ENCODE assay signal across 18 cellular contexts in genomic region chr2:208000701-208001395, GRCh38.
"Had no signal": no experiment of that assay in that cellular context is flagged by ENCODE, and none has a peak within 500 bp of the region (broad histone marks: within the 10 kb centered on the region; RNA-seq: fewer than 3 reads in every experiment).

No MANE protein-coding gene starts in this region.

- H3K27ac ChIP-seq: adrenal gland, parathyroid adenoma, tibial artery had no signal

- H3K36me3 ChIP-seq: cardiac muscle cell had no signal

- H3K27me3 Mint-ChIP-seq: activated CD4-positive, alpha-beta T cell treated with anti-CD3 and anti-CD28 coated beads, Interleukin-2, amount 10 ng/mL, durations not matched to agents 24 days and 14 days; activated naive CD4-positive, alpha-beta T cell treated with anti-CD3 and anti-CD28 coated beads, Interleukin-2, amount 50 U/mL, for 24 hours; dendritic cell treated with granulocyte-macrophage colony-stimulating factor and Interleukin-4, amounts not matched to agents 40 ng/mL and 50 ng/mL, for 4 days; T-cell had no signal

- H3K4me3 ChIP-seq: adrenal gland, cardiac muscle cell, tibial artery had no signal

- H3K4me3 Mint-ChIP-seq: activated CD4-positive, alpha-beta T cell treated with anti-CD3 and anti-CD28 coated beads, Interleukin-2, amount 10 ng/mL, durations not matched to agents 24 days and 14 days; activated naive CD4-positive, alpha-beta T cell treated with anti-CD3 and anti-CD28 coated beads, Interleukin-2, amount 50 U/mL, for 24 hours; activated T-cell treated with anti-CD3 and anti-CD28 coated beads, Interleukin-2, amount 50 U/mL, for 72 hours; dendritic cell treated with granulocyte-macrophage colony-stimulating factor and Interleukin-4, amounts not matched to agents 40 ng/mL and 50 ng/mL, for 4 days; natural killer cell; T-cell had no signal

- ATAC-seq: activated T-cell treated with anti-CD3 and anti-CD28 coated beads, Interleukin-2, amount 50 U/mL, for 72 hours; natural killer cell; T-cell had no signal

- H3K4me1 ChIP-seq: tibial artery had no signal

- H2AFZ ChIP-seq: parathyroid adenoma had no signal

- H3K27ac Mint-ChIP-seq: activated CD4-positive, alpha-beta T cell treated with anti-CD3 and anti-CD28 coated beads, Interleukin-2, amount 10 ng/mL, durations not matched to agents 24 days and 14 days; activated naive CD4-positive, alpha-beta T cell treated with anti-CD3 and anti-CD28 coated beads, Interleukin-2, amount 50 U/mL, for 24 hours; activated T-cell treated with anti-CD3 and anti-CD28 coated beads, Interleukin-2, amount 50 U/mL, for 72 hours; dendritic cell treated with granulocyte-macrophage colony-stimulating factor and Interleukin-4, amounts not matched to agents 40 ng/mL and 50 ng/mL, for 4 days; natural killer cell; T-cell had no signal

- H3K9me3 Mint-ChIP-seq: activated CD4-positive, alpha-beta T cell treated with anti-CD3 and anti-CD28 coated beads, Interleukin-2, amount 10 ng/mL, durations not matched to agents 24 days and 14 days; activated naive CD4-positive, alpha-beta T cell treated with anti-CD3 and anti-CD28 coated beads, Interleukin-2, amount 50 U/mL, for 24 hours; activated T-cell treated with anti-CD3 and anti-CD28 coated beads, Interleukin-2, amount 50 U/mL, for 72 hours; dendritic cell treated with granulocyte-macrophage colony-stimulating factor and Interleukin-4, amounts not matched to agents 40 ng/mL and 50 ng/mL, for 4 days; natural killer cell; T-cell had no signal

- DNase-seq: activated CD4-positive, alpha-beta T cell treated with anti-CD3 and anti-CD28 coated beads, Interleukin-2, amount 10 ng/mL, durations not matched to agents 24 days and 14 days; activated CD8-positive, alpha-beta memory T cell treated with anti-CD3 and anti-CD28 coated beads, Interleukin-2, amount 50 U/mL, for 4 hours; activated effector memory CD4-positive, alpha-beta T cell treated with anti-CD3 and anti-CD28 coated beads, Interleukin-2, amount 50 U/mL, for 16 hours; activated T-cell treated with anti-CD3 and anti-CD28 coated beads, Interleukin-2, amount 50 U/mL, for 72 hours; adrenal gland; effector CD8-positive, alpha-beta T cell; hippocampal formation; left cardiac atrium; mesendoderm; natural killer cell; stimulated activated CD8-positive, alpha-beta memory T cell treated with anti-CD3 and anti-CD28 coated beads, Interleukin-4, amount 100 ng/mL, for 48 hours; stimulated activated naive CD4-positive, alpha-beta T cell treated with Interleukin-2 at 50 U/mL for 16 hours; T-cell; tibial artery had no signal

- H3K4me1 Mint-ChIP-seq: activated CD4-positive, alpha-beta T cell treated with anti-CD3 and anti-CD28 coated beads, Interleukin-2, amount 10 ng/mL, durations not matched to agents 24 days and 14 days had no signal

- H3K27me3 ChIP-seq: adrenal gland, cardiac muscle cell, tibial artery had no signal

- H3K9ac ChIP-seq: parathyroid adenoma had no signal

- H3K9me3 ChIP-seq: adrenal gland, tibial artery had no signal
